In the genomic region with DNA sequence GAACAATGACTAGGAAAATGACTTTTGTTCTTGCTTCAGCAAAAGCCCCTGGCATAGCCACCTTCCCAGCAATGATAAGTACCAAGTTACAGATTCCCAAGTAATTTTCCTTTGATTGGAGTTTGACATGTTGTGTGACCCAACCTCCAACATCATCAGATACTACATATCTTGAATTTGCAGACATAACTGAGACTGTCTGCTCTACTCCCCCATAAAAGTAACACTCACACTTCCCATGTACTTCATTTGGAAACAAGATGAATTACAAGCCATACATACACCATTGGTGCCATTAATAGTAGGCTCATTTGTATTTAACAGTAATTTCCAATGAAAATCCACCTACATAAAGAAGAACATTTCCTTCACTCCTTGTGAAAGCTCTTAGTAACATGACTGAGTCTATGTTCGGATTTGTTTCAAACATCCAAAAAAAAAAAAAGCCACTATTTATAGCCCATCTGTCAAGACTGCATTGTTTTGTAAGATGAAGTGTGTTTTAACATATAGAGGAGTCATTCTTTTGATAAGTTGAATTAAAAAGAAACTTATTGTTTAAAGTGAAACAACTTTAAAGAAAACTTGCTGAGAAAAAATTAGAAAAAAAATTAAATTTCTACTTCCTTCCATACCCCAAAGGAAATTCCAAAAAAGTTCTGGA, we compare ENCODE assay signal across 2 cellular contexts.
A peak's percentile ranks its signal among the peaks of the same experiment; 100 is the strongest.
TF ChIP-seq lines count a peak whose summit lies in the region.

No MANE protein-coding gene starts in this region.

TF ChIP-seq in K562, 482 proteins besides CTCF, POLR2A, EP300 and RAD21 (continues in another document):
- TF ChIP-seq, protein P1, sequence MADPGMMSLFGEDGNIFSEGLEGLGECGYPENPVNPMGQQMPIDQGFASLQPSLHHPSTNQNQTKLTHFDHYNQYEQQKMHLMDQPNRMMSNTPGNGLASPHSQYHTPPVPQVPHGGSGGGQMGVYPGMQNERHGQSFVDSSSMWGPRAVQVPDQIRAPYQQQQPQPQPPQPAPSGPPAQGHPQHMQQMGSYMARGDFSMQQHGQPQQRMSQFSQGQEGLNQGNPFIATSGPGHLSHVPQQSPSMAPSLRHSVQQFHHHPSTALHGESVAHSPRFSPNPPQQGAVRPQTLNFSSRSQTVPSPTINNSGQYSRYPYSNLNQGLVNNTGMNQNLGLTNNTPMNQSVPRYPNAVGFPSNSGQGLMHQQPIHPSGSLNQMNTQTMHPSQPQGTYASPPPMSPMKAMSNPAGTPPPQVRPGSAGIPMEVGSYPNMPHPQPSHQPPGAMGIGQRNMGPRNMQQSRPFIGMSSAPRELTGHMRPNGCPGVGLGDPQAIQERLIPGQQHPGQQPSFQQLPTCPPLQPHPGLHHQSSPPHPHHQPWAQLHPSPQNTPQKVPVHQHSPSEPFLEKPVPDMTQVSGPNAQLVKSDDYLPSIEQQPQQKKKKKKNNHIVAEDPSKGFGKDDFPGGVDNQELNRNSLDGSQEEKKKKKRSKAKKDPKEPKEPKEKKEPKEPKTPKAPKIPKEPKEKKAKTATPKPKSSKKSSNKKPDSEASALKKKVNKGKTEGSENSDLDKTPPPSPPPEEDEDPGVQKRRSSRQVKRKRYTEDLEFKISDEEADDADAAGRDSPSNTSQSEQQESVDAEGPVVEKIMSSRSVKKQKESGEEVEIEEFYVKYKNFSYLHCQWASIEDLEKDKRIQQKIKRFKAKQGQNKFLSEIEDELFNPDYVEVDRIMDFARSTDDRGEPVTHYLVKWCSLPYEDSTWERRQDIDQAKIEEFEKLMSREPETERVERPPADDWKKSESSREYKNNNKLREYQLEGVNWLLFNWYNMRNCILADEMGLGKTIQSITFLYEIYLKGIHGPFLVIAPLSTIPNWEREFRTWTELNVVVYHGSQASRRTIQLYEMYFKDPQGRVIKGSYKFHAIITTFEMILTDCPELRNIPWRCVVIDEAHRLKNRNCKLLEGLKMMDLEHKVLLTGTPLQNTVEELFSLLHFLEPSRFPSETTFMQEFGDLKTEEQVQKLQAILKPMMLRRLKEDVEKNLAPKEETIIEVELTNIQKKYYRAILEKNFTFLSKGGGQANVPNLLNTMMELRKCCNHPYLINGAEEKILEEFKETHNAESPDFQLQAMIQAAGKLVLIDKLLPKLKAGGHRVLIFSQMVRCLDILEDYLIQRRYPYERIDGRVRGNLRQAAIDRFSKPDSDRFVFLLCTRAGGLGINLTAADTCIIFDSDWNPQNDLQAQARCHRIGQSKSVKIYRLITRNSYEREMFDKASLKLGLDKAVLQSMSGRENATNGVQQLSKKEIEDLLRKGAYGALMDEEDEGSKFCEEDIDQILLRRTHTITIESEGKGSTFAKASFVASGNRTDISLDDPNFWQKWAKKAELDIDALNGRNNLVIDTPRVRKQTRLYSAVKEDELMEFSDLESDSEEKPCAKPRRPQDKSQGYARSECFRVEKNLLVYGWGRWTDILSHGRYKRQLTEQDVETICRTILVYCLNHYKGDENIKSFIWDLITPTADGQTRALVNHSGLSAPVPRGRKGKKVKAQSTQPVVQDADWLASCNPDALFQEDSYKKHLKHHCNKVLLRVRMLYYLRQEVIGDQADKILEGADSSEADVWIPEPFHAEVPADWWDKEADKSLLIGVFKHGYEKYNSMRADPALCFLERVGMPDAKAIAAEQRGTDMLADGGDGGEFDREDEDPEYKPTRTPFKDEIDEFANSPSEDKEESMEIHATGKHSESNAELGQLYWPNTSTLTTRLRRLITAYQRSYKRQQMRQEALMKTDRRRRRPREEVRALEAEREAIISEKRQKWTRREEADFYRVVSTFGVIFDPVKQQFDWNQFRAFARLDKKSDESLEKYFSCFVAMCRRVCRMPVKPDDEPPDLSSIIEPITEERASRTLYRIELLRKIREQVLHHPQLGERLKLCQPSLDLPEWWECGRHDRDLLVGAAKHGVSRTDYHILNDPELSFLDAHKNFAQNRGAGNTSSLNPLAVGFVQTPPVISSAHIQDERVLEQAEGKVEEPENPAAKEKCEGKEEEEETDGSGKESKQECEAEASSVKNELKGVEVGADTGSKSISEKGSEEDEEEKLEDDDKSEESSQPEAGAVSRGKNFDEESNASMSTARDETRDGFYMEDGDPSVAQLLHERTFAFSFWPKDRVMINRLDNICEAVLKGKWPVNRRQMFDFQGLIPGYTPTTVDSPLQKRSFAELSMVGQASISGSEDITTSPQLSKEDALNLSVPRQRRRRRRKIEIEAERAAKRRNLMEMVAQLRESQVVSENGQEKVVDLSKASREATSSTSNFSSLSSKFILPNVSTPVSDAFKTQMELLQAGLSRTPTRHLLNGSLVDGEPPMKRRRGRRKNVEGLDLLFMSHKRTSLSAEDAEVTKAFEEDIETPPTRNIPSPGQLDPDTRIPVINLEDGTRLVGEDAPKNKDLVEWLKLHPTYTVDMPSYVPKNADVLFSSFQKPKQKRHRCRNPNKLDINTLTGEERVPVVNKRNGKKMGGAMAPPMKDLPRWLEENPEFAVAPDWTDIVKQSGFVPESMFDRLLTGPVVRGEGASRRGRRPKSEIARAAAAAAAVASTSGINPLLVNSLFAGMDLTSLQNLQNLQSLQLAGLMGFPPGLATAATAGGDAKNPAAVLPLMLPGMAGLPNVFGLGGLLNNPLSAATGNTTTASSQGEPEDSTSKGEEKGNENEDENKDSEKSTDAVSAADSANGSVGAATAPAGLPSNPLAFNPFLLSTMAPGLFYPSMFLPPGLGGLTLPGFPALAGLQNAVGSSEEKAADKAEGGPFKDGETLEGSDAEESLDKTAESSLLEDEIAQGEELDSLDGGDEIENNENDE (IDR thresholded peaks at IDR 0.05; ENCODE audit: low read depth, low read length) = no peak
- no peak for TF ChIP-seq ASH1L (IDR thresholded peaks at IDR 0.05; ENCODE audit: borderline replicate concordance, low read depth, partially characterized antibody)
- TF ChIP-seq FOXK2 (conservative IDR thresholded peaks at IDR 0.05 in 1 of 2, IDR thresholded peaks at IDR 0.05 in 1 of 2; ENCODE audit: low read depth in 2 of 2) = no peak
- TF ChIP-seq CREM (IDR thresholded peaks at IDR 0.05; ENCODE audit: low read depth) = 0 out of 2 replicates have a peak, but pooled peaks have one; percentile 25
- no peak for TF ChIP-seq RHOXF2B (CRISPR knock-in tag; conservative IDR thresholded peaks at IDR 0.05)
- peak; percentile 56 for TF ChIP-seq SMARCE1 (IDR thresholded peaks at IDR 0.05)
- TF ChIP-seq DPF2 (IDR thresholded peaks at IDR 0.05) = peak; percentile 77; the same call in 1 of the 2 replicates
- peak; percentile 72 for TF ChIP-seq TCF3 (CRISPR knock-in tag; IDR thresholded peaks at IDR 0.05)
- TF ChIP-seq ZNF699 (CRISPR knock-in tag; IDR thresholded peaks at IDR 0.05; ENCODE audit: insufficient replicate concordance) = no peak
- TF ChIP-seq ZSCAN32 (CRISPR knock-in tag; IDR thresholded peaks at IDR 0.05) = no peak
- TF ChIP-seq JUN (IDR thresholded peaks at IDR 0.05; ENCODE audit: borderline replicate concordance, low read depth, low read length) = no peak
- TF ChIP-seq JUN (CRISPR knock-in tag; IDR thresholded peaks at IDR 0.05; ENCODE audit: borderline replicate concordance) = no peak
- TF ChIP-seq SRSF7 (optimal IDR thresholded peaks at IDR 0.05; ENCODE audit: low read depth, low read length) = no peak
- no peak for TF ChIP-seq SRF (CRISPR knock-in tag; IDR thresholded peaks at IDR 0.05)
- TF ChIP-seq NCOA6 (IDR thresholded peaks at IDR 0.05) = no peak
- TF ChIP-seq MEF2D (tag; conservative IDR thresholded peaks at IDR 0.05; ENCODE audit: low read depth) = no peak

TF ChIP-seq in SK-N-SH, 30 proteins besides CTCF, POLR2A, EP300 and RAD21:
- TF ChIP-seq SIN3A (IDR thresholded peaks at IDR 0.05; ENCODE audit: borderline replicate concordance, low read depth, low read length) = no peak
- no peak for TF ChIP-seq MAX (IDR thresholded peaks at IDR 0.05; ENCODE audit: low read depth)
- no peak for TF ChIP-seq TEAD4 (IDR thresholded peaks at IDR 0.05; ENCODE audit: borderline replicate concordance, insufficient read depth)
- TF ChIP-seq RCOR1 (IDR thresholded peaks at IDR 0.05; ENCODE audit: low read length) = no peak
